ENCODE assay signal across 8 cellular contexts in genomic region chr22:28883917-28884753, GRCh38. TPM values are rescaled to one million over a fixed set of nuclear protein-coding genes. Genes with fewer than 3 reads are reported as not detected.
DNase-seq lines count a peak whose midpoint lies in the region; FAIRE-seq and TF ChIP-seq lines count a peak whose summit lies in the region.

No MANE protein-coding gene starts in this region.

- CTCF ChIA-PET in H1 (lab: Charles Lee; ENCODE audit: partially characterized antibody): interaction anchor here (0.7 to 3.8 kb wide), 8 partner anchors 9 to 181 kb away, joined by 3 to 26 read pairs (median 4); no protein-coding TSS in a partner anchor

- peak overlapping the region; percentile 56 for H4K5ac ChIP-seq in H1 (ENCODE audit: insufficient read length, low read depth, low read length)

- H3K27me3 ChIP-seq in H1 (replicated peaks in 1 of 4; ENCODE audit: control insufficient read depth in 3 of 4, extremely low read depth in 1 of 4, insufficient read depth in 3 of 4, low read length in 3 of 4): peaks cover 0 to 3% (median 0%) of the 10 kb centered on the region in 4 experiments; a peak in 1 of 7 replicates
- H3K27me3 ChIP-seq in mucosa of rectum (ENCODE audit: control insufficient read depth in 2 of 2, insufficient read depth in 2 of 2, low read length in 2 of 2): no peaks in the 10 kb centered on the region
- no peaks in the 10 kb centered on the region for H3K27me3 ChIP-seq in transverse colon

- DNase-seq in GM12865 (ENCODE audit: low read depth) (peak; percentile 38), HuH-7 (ENCODE audit: low spot score) (peak; percentile 60), H1 (ENCODE audit: low read depth in 1 of 2, low spot score in 2 of 2) (peak in 1 of 2 experiments; percentile 79), transverse colon (peak; percentile 42), A172 (ENCODE audit: low spot score) (no peak), NCI-H2107 treated with DMSO at 0.1 percent for 48 hours (lab: John Stamatoyannopoulos, UW; ENCODE audit: unreplicated experiment) (no peak)
- peak; percentile 20 to 24 for DNase-seq in activated CD4-positive, alpha-beta T cell treated with anti-CD3 and anti-CD28 coated beads, Interleukin-2, amount 50 U/mL, for 48 hours

- peak overlapping the region; percentile 83 to 85 for H3K4me2 ChIP-seq in H1 (ENCODE audit: insufficient read depth in 1 of 2, low read depth in 2 of 2, low read length in 2 of 2)

- no peak overlapping the region for H2BK12ac ChIP-seq in H1 (ENCODE audit: low read depth, low read length)

- WGBS in H1 (ENCODE audit: extremely low coverage in 1 of 2, insufficient coverage in 1 of 2, insufficient read length in 1 of 2, insufficient replicate concordance in 2 of 2, low coverage in 1 of 2, low lambda C conversion rate in 2 of 2, missing lambda C conversion rate in 1 of 2), 2 experiments: 0% methylated on average over 47 of the region's 79 CpGs; no CpG with 5 or more reads in 1 of the 2 experiments
- WGBS in transverse colon (ENCODE audit: low coverage in 1 of 2), 2 donors: 22 to 40% methylated on average over 1 to 27 of the region's 79 CpGs

- H3K23me2 ChIP-seq in H1 (ENCODE audit: low read depth, low read length): peaks cover 12% of the 10 kb centered on the region

- TF ChIP-seq POLR2A in H1 (IDR thresholded peaks at IDR 0.05; ENCODE audit: control extremely low read depth in 1 of 2, low read depth in 2 of 2, low read length in 2 of 2): peak in 1 of 2 experiments; percentile 49; a peak in 1 of 3 replicates
- no peak for TF ChIP-seq POLR2A in transverse colon (IDR thresholded peaks at IDR 0.05)

- peaks cover 15 to 46% of the 10 kb centered on the region in 2 experiments for H3K79me2 ChIP-seq in H1 (ENCODE audit: control insufficient read depth in 1 of 2, insufficient read depth in 2 of 2, low read length in 2 of 2)

- H4K20me1 ChIP-seq in H1 (replicated peaks in 1 of 2; ENCODE audit: control insufficient read depth in 1 of 2, insufficient read depth in 2 of 2, low read length in 2 of 2): peaks cover 20 to 28% of the 10 kb centered on the region in 2 experiments

- H3K4me1 ChIP-seq in H1 (replicated peaks in 1 of 4; ENCODE audit: control insufficient read depth in 3 of 4, insufficient read depth in 4 of 4, low read length in 3 of 4) (peaks cover 3 to 14% (median 12%) of the 10 kb centered on the region in 4 experiments), mucosa of rectum (ENCODE audit: control insufficient read depth in 2 of 2, insufficient read depth in 2 of 2, low read length in 2 of 2) (peaks cover 21 to 24% of the 10 kb centered on the region in 2 donors), transverse colon (peaks cover 4 to 46% (median 35%) of the 10 kb centered on the region in 4 donors)

- H2BK120ac ChIP-seq in H1 (replicated peaks; ENCODE audit: low read depth, low read length): no peak overlapping the region

- H4K8ac ChIP-seq in H1 (ENCODE audit: extremely low read depth, insufficient read depth, low read length): peak overlapping the region; percentile 59; the same call in 1 of the 2 replicates

- peak overlapping the region; percentile 66 for H4K91ac ChIP-seq in H1 (replicated peaks; ENCODE audit: insufficient read length, low read length)

- no peak overlapping the region for H2BK5ac ChIP-seq in H1 (ENCODE audit: low read depth, low read length)

- peak overlapping the region; percentile 40 for H3K4me3 ChIP-seq in GM12865 (ENCODE audit: low read depth, low read length)
- peak overlapping the region; percentile 68 to 92 (median 80) for H3K4me3 ChIP-seq in H1 (ENCODE audit: extremely low read depth in 1 of 4, insufficient read depth in 2 of 4, low read depth in 3 of 4, low read length in 4 of 4)
- H3K4me3 ChIP-seq in mucosa of rectum (ENCODE audit: low read length in 2 of 2): peak overlapping the region; percentile 67 to 77
- peak overlapping the region; percentile 46 to 90 (median 77) for H3K4me3 ChIP-seq in transverse colon

- no peak for TF ChIP-seq EP300 in H1 (IDR thresholded peaks at IDR 0.05; ENCODE audit: borderline replicate concordance in 1 of 2, low read depth in 2 of 2, low read length in 2 of 2)
- TF ChIP-seq EP300 in transverse colon (IDR thresholded peaks at IDR 0.05; ENCODE audit: low read depth): no peak

- H2BK15ac ChIP-seq in H1 (ENCODE audit: low read length): no peak overlapping the region

- in situ Hi-C loops in transverse colon (cut with MboI; ENCODE audit: low pct_ligation_motif_present in 1 of 4, low pct_unique_long_range_greater_than_20kb in 1 of 4, low sequenced_read_pairs in 3 of 4): no loop called here

- peak overlapping the region; percentile 96 for H3K18ac ChIP-seq in H1 (ENCODE audit: extremely low read depth, low read length)

- H3K14ac ChIP-seq in H1 (ENCODE audit: insufficient read length): no peak overlapping the region

- no peak overlapping the region for H2AK5ac ChIP-seq in H1 (ENCODE audit: low read depth, low read length)

- POLR2A ChIA-PET in H1 (lab: Charles Lee; ENCODE audit: partially characterized antibody): interaction anchor here (0.6 to 3.2 kb wide), 13 partner anchors 9 to 270 kb away, joined by 3 to 16 read pairs (median 6); no protein-coding TSS in a partner anchor

- no peak overlapping the region for H2BK20ac ChIP-seq in H1 (ENCODE audit: low read length)

- H3K9ac ChIP-seq in H1 (replicated peaks in 1 of 4; ENCODE audit: extremely low read depth in 1 of 4, low read depth in 3 of 4, low read length in 3 of 4) (peak overlapping the region; percentile 16 to 86 (median 65); a peak in 5 of 7 replicates), mucosa of rectum (ENCODE audit: low read depth in 1 of 2, low read length in 2 of 2) (peak overlapping the region in 1 of 2 donors; percentile 45)

- H3K79me1 ChIP-seq in H1 (ENCODE audit: low read depth, low read length): peaks cover 2% of the 10 kb centered on the region; the same call in 1 of the 2 replicates

- peak overlapping the region; percentile 62 for H3K56ac ChIP-seq in H1 (replicated peaks; ENCODE audit: insufficient read length, low read depth, low read length)

- no peak overlapping the region; the same call in 1 of the 2 replicates for H3K27ac ChIP-seq in H1 (ENCODE audit: low read depth, low read length)
- no peak overlapping the region for H3K27ac ChIP-seq in mucosa of rectum (ENCODE audit: low read depth in 2 of 2, low read length in 2 of 2)
- peak overlapping the region; percentile 81 to 89 (median 84) for H3K27ac ChIP-seq in transverse colon

- 0 out of 4 replicates have a peak, but pooled peaks of 1 of the 2 experiments have one; percentile 8 for TF ChIP-seq RAD21 in H1 (IDR thresholded peaks at IDR 0.05 in 1 of 2, conservative IDR thresholded peaks at IDR 0.05 in 1 of 2; ENCODE audit: low read depth in 2 of 2, low read length in 2 of 2)

- FAIRE-seq in H1 (lab: Jason Lieb, UNC): no peak

- TF ChIP-seq CTCF in GM12865 (IDR thresholded peaks at IDR 0.05; ENCODE audit: insufficient read depth, low read depth, low read length, missing control alignments) (no peak), H1 (IDR thresholded peaks at IDR 0.05; ENCODE audit: control extremely low read depth in 1 of 3, insufficient read depth in 1 of 3, low read depth in 1 of 3, low read length in 3 of 3) (peak in 2 of 3 experiments; percentile 3 to 34; a peak in 1 of 4 replicates), transverse colon (IDR thresholded peaks at IDR 0.05) (peak in 1 of 5 experiments; percentile 50)

- H3K23ac ChIP-seq in H1 (ENCODE audit: insufficient read length): no peak overlapping the region

- intact Hi-C loops in transverse colon (cut with DNase I; ENCODE audit: low total_unique reads): no loop called here

- H3K9me3 ChIP-seq in H1 (ENCODE audit: insufficient read depth in 2 of 2, low read depth in 1 of 2, low read length in 1 of 2): no peaks in the 10 kb centered on the region
- H3K9me3 ChIP-seq in mucosa of rectum (ENCODE audit: control insufficient read depth in 2 of 2, low read length in 2 of 2): no peaks in the 10 kb centered on the region
- H3K9me3 ChIP-seq in transverse colon: no peaks in the 10 kb centered on the region

- H2AFZ ChIP-seq in H1 (ENCODE audit: low read length): no peak overlapping the region

- H3K36me3 ChIP-seq in H1 (ENCODE audit: control insufficient read depth in 2 of 4, insufficient read depth in 4 of 4, low read length in 3 of 4): no peaks in the 10 kb centered on the region
- H3K36me3 ChIP-seq in mucosa of rectum (ENCODE audit: control insufficient read depth in 2 of 2, insufficient read depth in 2 of 2, low read length in 2 of 2): no peaks in the 10 kb centered on the region
- H3K36me3 ChIP-seq in transverse colon: no peaks in the 10 kb centered on the region

- no peak overlapping the region for H3K4ac ChIP-seq in H1 (replicated peaks; ENCODE audit: insufficient read length, low read depth, low read length)

TF ChIP-seq in H1, 55 proteins besides CTCF, POLR2A, EP300 and RAD21 (continues in another document):
- TF ChIP-seq ASH2L (IDR thresholded peaks at IDR 0.05; ENCODE audit: low read length): peak; percentile 45
- TF ChIP-seq CBX5 (IDR thresholded peaks at IDR 0.05; ENCODE audit: low read depth, low read length): no peak
- no peak for TF ChIP-seq SRF (IDR thresholded peaks at IDR 0.05; ENCODE audit: low read depth, low read length)
- TF ChIP-seq HDAC6 (IDR thresholded peaks at IDR 0.05; ENCODE audit: low read depth, low read length): no peak
- no peak for TF ChIP-seq YY1 (IDR thresholded peaks at IDR 0.05; ENCODE audit: low read depth, low read length)
- no peak for TF ChIP-seq TEAD4 (IDR thresholded peaks at IDR 0.05; ENCODE audit: low read depth, low read length)
- TF ChIP-seq PHF8 (conservative IDR thresholded peaks at IDR 0.05; ENCODE audit: low read depth, low read length): peak; percentile 55; the same call in 1 of the 2 replicates
- no peak for TF ChIP-seq CEBPB (IDR thresholded peaks at IDR 0.05; ENCODE audit: low read depth, low read length)
- TF ChIP-seq KDM4A (IDR thresholded peaks at IDR 0.05; ENCODE audit: low read depth, low read length, severe bottlenecking): peak; percentile 87
- TF ChIP-seq MAX (IDR thresholded peaks at IDR 0.05): peak; percentile 47; the same call in 1 of the 2 replicates

RNA-seq across cellular contexts. Expression of gene ZNRF3, which starts 0.8 kb away (rescaled TPM):
- total RNA-seq in H1 (2021; fragmentation: NEBNext Ultra II Directional; extraction: Animal tissue kit (Norgen Biotek cat#: 25700)): 20.6 and 21.7 TPM in 2 replicates
- polyA plus RNA-seq in H1 (2011; rRNA removed): 14.1 and 21.0 TPM in 2 replicates
- polyA plus RNA-seq in H1 (2011; cell fraction: cytosol; rRNA removed): 12.7 TPM
- polyA plus RNA-seq in H1 (2011; cell fraction: nucleus; rRNA removed): 20.6 TPM
- 8.5 to 15.1 TPM (median 12.1 TPM) in 4 replicates for polyA plus RNA-seq in H1 (2012, experiment 1 of 2)
- 6.6 TPM for polyA plus RNA-seq in H1 (2012, experiment 2 of 2)
- polyA plus RNA-seq in H1 (2013, experiment 1 of 2): 15.5 TPM
- 17.6 TPM for polyA plus RNA-seq in H1 (2013, experiment 2 of 2)
- 9.9 and 12.3 TPM in 2 replicates for polyA minus RNA-seq in H1 (2011; rRNA and poly(A)+ RNA removed)
- 15.9 TPM for polyA minus RNA-seq in H1 (2011; cell fraction: cytosol; rRNA and poly(A)+ RNA removed)
- 15.9 TPM for polyA minus RNA-seq in H1 (2011; cell fraction: nucleus; rRNA and poly(A)+ RNA removed)
- 10 to 100 TPM in 1 of 4 donors, 1 to 10 TPM in 3; 4.5 to 10.7 (median 8.3) TPM for total RNA-seq in transverse colon
- 3.0 and 3.8 TPM in 2 replicates for total RNA-seq in A172 (2014; rRNA removed; shearing (Covaris generic))

Comparison
In these comparisons a context has a peak if more than half of its experiments do, and no peak if none do; other contexts are left out.
1. DNase-seq: peak in GM12865 (single experiment), HuH-7 (single experiment), activated CD4-positive, alpha-beta T cell treated with anti-CD3 and anti-CD28 coated beads, Interleukin-2, amount 50 U/mL, for 48 hours (2 of 2) and transverse colon (single experiment); none in A172 (single experiment) and NCI-H2107 treated with DMSO at 0.1 percent for 48 hours (single experiment).
2. H3K27ac ChIP-seq: peak in transverse colon (4 of 4); none in H1 (single experiment) and mucosa of rectum (0 of 2).
3. Peak in every context shown above with its lines, with median percentiles within 50 percentile points of each other: H3K4me3 ChIP-seq.